Comparison of ENCODE assay signal across 1 cellular context in genomic region chr12:107134558-107134957, GRCh38.
TF ChIP-seq lines count a peak whose summit lies in the region.

No MANE protein-coding gene starts in this region.

TF ChIP-seq in K562, 482 proteins besides CTCF, POLR2A, EP300 and RAD21 (continued from another document):
- TF ChIP-seq E2F5 (CRISPR knock-in tag; IDR thresholded peaks at IDR 0.05) = no peak
- no peak for TF ChIP-seq POLR2AphosphoS5 (IDR thresholded peaks at IDR 0.05; ENCODE audit: control insufficient read depth, insufficient read depth, low read depth, low read length)
- TF ChIP-seq HDAC2 (IDR thresholded peaks at IDR 0.05) = no peak
- TF ChIP-seq NONO (IDR thresholded peaks at IDR 0.05; ENCODE audit: low read depth in 2 of 2, low read length in 1 of 2) = no peak
- TF ChIP-seq MTA1 (IDR thresholded peaks at IDR 0.05; ENCODE audit: borderline replicate concordance) = no peak
- peak; percentile 85 for TF ChIP-seq CTCFL (IDR thresholded peaks at IDR 0.05; ENCODE audit: borderline replicate concordance, insufficient read depth, low read depth, low read length, poor library complexity, severe bottlenecking)
- TF ChIP-seq TSHZ1 (CRISPR knock-in tag; IDR thresholded peaks at IDR 0.05) = no peak
- no peak for TF ChIP-seq CAMTA2 (CRISPR knock-in tag; conservative IDR thresholded peaks at IDR 0.05)
- TF ChIP-seq PYGO2 (tag; IDR thresholded peaks at IDR 0.05) = no peak
- TF ChIP-seq JUN (IDR thresholded peaks at IDR 0.05; ENCODE audit: borderline replicate concordance, low read depth, low read length) = no peak
- no peak for TF ChIP-seq JUN (CRISPR knock-in tag; IDR thresholded peaks at IDR 0.05; ENCODE audit: borderline replicate concordance)
- TF ChIP-seq HMBOX1 (IDR thresholded peaks at IDR 0.05) = no peak
- TF ChIP-seq IFI16 (CRISPR knock-in tag; IDR thresholded peaks at IDR 0.05) = no peak
- TF ChIP-seq ESRRB (CRISPR knock-in tag; IDR thresholded peaks at IDR 0.05; ENCODE audit: borderline replicate concordance) = no peak
- TF ChIP-seq SIN3A (IDR thresholded peaks at IDR 0.05; ENCODE audit: borderline replicate concordance in 2 of 2, control insufficient read depth in 1 of 2, low read depth in 2 of 2, low read length in 2 of 2) = no peak
- 0 out of 3 replicates have a peak, but pooled peaks of 1 of the 2 experiments have one; percentile 44 for TF ChIP-seq CBX3 (IDR thresholded peaks at IDR 0.05; ENCODE audit: borderline replicate concordance in 1 of 2, low read length in 2 of 2)
- no peak for TF ChIP-seq ATF3 (IDR thresholded peaks at IDR 0.05)
- no peak for TF ChIP-seq ATF3 (CRISPR knock-in tag; conservative IDR thresholded peaks at IDR 0.05)
